8 cellular contexts compared by ENCODE assay signal in genomic region chr3:49930922-49931321, GRCh38. TPM values are rescaled to one million over a fixed set of nuclear protein-coding genes. Genes with fewer than 3 reads are reported as not detected.
DNase-seq lines count a peak whose midpoint lies in the region; ATAC-seq and TF ChIP-seq lines count a peak whose summit lies in the region.

No MANE protein-coding gene starts in this region.

- DNase-seq in cardiac muscle cell (ENCODE audit: low read depth in 1 of 2, low spot score in 1 of 2) = peak in 1 of 2 donors; percentile 81
- no peak for DNase-seq in Right ventricle myocardium superior
- peak; percentile 19 for DNase-seq in NCI-H460 (ENCODE audit: extremely low read depth, low read depth)
- DNase-seq in esophagus squamous epithelium (lab: John Stamatoyannopoulos, UW) = no peak
- DNase-seq in type B pancreatic cell (ENCODE audit: extremely low spot score, unreplicated experiment) = no peak
- DNase-seq in stimulated activated CD4-positive, alpha-beta T cell treated with anti-CD3 and anti-CD28 coated beads, Interleukin-4, amount 100 ng/mL, for 4 hours = no peak
- DNase-seq in activated gamma-delta T cell treated with Interleukin-2 at 50 U/mL for 16 hours = no peak
- no peak for DNase-seq in GM10266 (ENCODE audit: extremely low spot score)

- no peaks in the 10 kb centered on the region for H3K9me3 Mint-ChIP-seq in type B pancreatic cell

- H3K4me3 Mint-ChIP-seq in type B pancreatic cell = peak overlapping the region; percentile 1

- H3K4me3 ChIP-seq in cardiac muscle cell (no peak overlapping the region), esophagus squamous epithelium (no peak overlapping the region)

- H3K4me1 ChIP-seq in cardiac muscle cell (ENCODE audit: low read depth) = peaks cover 11% of the 10 kb centered on the region
- peaks cover 21 to 30% (median 22%) of the 10 kb centered on the region in 3 donors for H3K4me1 ChIP-seq in esophagus squamous epithelium

- H3K27ac ChIP-seq in cardiac muscle cell (peak overlapping the region; percentile 86), esophagus squamous epithelium (peak overlapping the region in 3 of 4 donors; percentile 86 to 91 (median 89))

- peaks cover 7% of the 10 kb centered on the region for H3K4me1 Mint-ChIP-seq in type B pancreatic cell (ENCODE audit: unreplicated experiment)

- H3K27me3 ChIP-seq in cardiac muscle cell (no peaks in the 10 kb centered on the region), esophagus squamous epithelium (no peaks in the 10 kb centered on the region)

- ATAC-seq in Right ventricle myocardium superior (ENCODE audit: poor library complexity) = no peak

- no peaks in the 10 kb centered on the region for H3K36me3 ChIP-seq in cardiac muscle cell
- no peaks in the 10 kb centered on the region for H3K36me3 ChIP-seq in esophagus squamous epithelium

- 100% methylated on average over 1 of the region's 1 CpG for WGBS in esophagus squamous epithelium, 2 donors

- no peaks in the 10 kb centered on the region for H3K36me3 Mint-ChIP-seq in type B pancreatic cell

- TF ChIP-seq CTCF in cardiac muscle cell (IDR thresholded peaks at IDR 0.05; ENCODE audit: low read depth, low read length) = no peak
- TF ChIP-seq CTCF in esophagus squamous epithelium (IDR thresholded peaks at IDR 0.05) = no peak
- no peak for TF ChIP-seq CTCF in type B pancreatic cell (conservative IDR thresholded peaks at IDR 0.05)
- TF ChIP-seq CTCF in GM10266 (IDR thresholded peaks at IDR 0.05; ENCODE audit: control insufficient read depth, insufficient read depth, low read depth, missing control alignments) = no peak

- H3K27ac Mint-ChIP-seq in type B pancreatic cell = no peak overlapping the region

- H3K9me3 ChIP-seq in cardiac muscle cell (ENCODE audit: low read depth) (no peaks in the 10 kb centered on the region), esophagus squamous epithelium (no peaks in the 10 kb centered on the region)

- intact Hi-C loops in Right ventricle myocardium superior (cut with DNase I) = no loop called here
- intact Hi-C loops in esophagus squamous epithelium (cut with DNase I) = no loop called here

- no peaks in the 10 kb centered on the region for H3K27me3 Mint-ChIP-seq in type B pancreatic cell

- no peak for TF ChIP-seq POLR2A in esophagus squamous epithelium (IDR thresholded peaks at IDR 0.05)

RNA-seq across cellular contexts. Expression of gene MON1A, which starts 1.3 kb away (rescaled TPM):
- total RNA-seq in cardiac muscle cell = 12.8 TPM in 2 replicates
- 13.3 and 19.7 TPM in 2 replicates for polyA plus RNA-seq in cardiac muscle cell
- 7.8 TPM for total RNA-seq in Right ventricle myocardium superior
- total RNA-seq in NCI-H460 (2014; rRNA removed; shearing (Covaris generic)) = 8.9 and 10.8 TPM in 2 replicates
- polyA plus RNA-seq in NCI-H460 (2014; cell fraction: nucleus; rRNA removed) = 11.7 and 15.6 TPM in 2 replicates
- total RNA-seq in esophagus squamous epithelium = 10 to 100 TPM; 12.9 to 17.2 (median 14.1) TPM
- total RNA-seq in type B pancreatic cell (ENCODE audit: low replicate concordance) = 8.8 and 9.2 TPM in 2 replicates

RNA-seq across cellular contexts. Expression of gene RBM6, which starts 9.0 kb away (rescaled TPM):
- total RNA-seq in cardiac muscle cell = 51.5 and 121 TPM in 2 replicates
- polyA plus RNA-seq in cardiac muscle cell = 62.7 and 89.4 TPM in 2 replicates
- total RNA-seq in Right ventricle myocardium superior = 43.0 TPM
- 24.6 and 33.8 TPM in 2 replicates for total RNA-seq in NCI-H460 (2014; rRNA removed; shearing (Covaris generic))
- 120 and 124 TPM in 2 replicates for polyA plus RNA-seq in NCI-H460 (2014; cell fraction: nucleus; rRNA removed)
- 10 to 100 TPM; 32.2 to 85.1 (median 42.7) TPM for total RNA-seq in esophagus squamous epithelium
- 96.0 and 109 TPM in 2 replicates for total RNA-seq in type B pancreatic cell (ENCODE audit: low replicate concordance)

RNA-seq across cellular contexts. Expression of gene MST1R, which starts 27.2 kb away (rescaled TPM):
- 0.49 and 2.2 TPM in 2 replicates for total RNA-seq in cardiac muscle cell
- polyA plus RNA-seq in cardiac muscle cell = 2.1 and 3.4 TPM in 2 replicates
- total RNA-seq in Right ventricle myocardium superior = 1.5 TPM
- 0.69 and 0.82 TPM in 2 replicates for total RNA-seq in NCI-H460 (2014; rRNA removed; shearing (Covaris generic))
- 4.8 and 8.4 TPM in 2 replicates for polyA plus RNA-seq in NCI-H460 (2014; cell fraction: nucleus; rRNA removed)
- 10 to 100 TPM in 3 of 4 donors, 1 to 10 TPM in 1; 5.4 to 26.5 (median 14.5) TPM for total RNA-seq in esophagus squamous epithelium
- 3.0 and 5.3 TPM in 2 replicates for total RNA-seq in type B pancreatic cell (ENCODE audit: low replicate concordance)
